In genomic region chr1:59194621-59195020, GRCh38 we compare ENCODE assay signal across 29 cellular contexts.
"Had no signal": no experiment of that assay in that cellular context is flagged by ENCODE, and none has a peak within 500 bp of the region (broad histone marks: within the 10 kb centered on the region; RNA-seq: fewer than 3 reads in every experiment).

No MANE protein-coding gene starts in this region.

- H3K9me3 Mint-ChIP-seq: stimulated activated effector memory CD8-positive, alpha-beta T cell treated with anti-CD3 and anti-CD28 coated beads, Interleukin-12 subunit alpha, Interleukin-12 subunit beta, amount 100 ng/mL, for 72 hours; stimulated activated naive CD8-positive, alpha-beta T cell treated with anti-CD3 and anti-CD28 coated beads, Interleukin-15, Interleukin-2, amounts not matched to agents 100 ng/mL and 50 ng/mL, for 24 hours had no signal

- H3K36me3 Mint-ChIP-seq: activated CD8-positive, alpha-beta memory T cell treated with anti-CD3 and anti-CD28 coated beads, Interleukin-2, amount 10 ng/mL, durations not matched to agents 7 days and 5 days; activated naive CD8-positive, alpha-beta T cell; stimulated activated effector memory CD8-positive, alpha-beta T cell treated with anti-CD3 and anti-CD28 coated beads, Interleukin-12 subunit alpha, Interleukin-12 subunit beta, amount 100 ng/mL, for 72 hours had no signal

- H3K36me3 ChIP-seq: cardiac muscle cell, colonic mucosa, heart right ventricle, left ventricle myocardium inferior, neutrophil, thoracic aorta, upper lobe of left lung had no signal

- H3K27ac Mint-ChIP-seq: activated CD4-positive, alpha-beta T cell treated with anti-CD3 and anti-CD28 coated beads for 36 hours; activated CD8-positive, alpha-beta memory T cell treated with anti-CD3 and anti-CD28 coated beads, Interleukin-2, amount 10 ng/mL, durations not matched to agents 7 days and 5 days; activated CD8-positive, alpha-beta T cell treated with anti-CD3 and anti-CD28 coated beads, Interleukin-2, amount 10 ng/mL, durations not matched to agents 7 days and 5 days; activated naive CD8-positive, alpha-beta T cell; activated T-helper 2 cell treated with anti-CD3 and anti-CD28 coated beads, Interferon-gamma antibody, Interleukin-2, Interleukin-4, amounts not matched to agents 10 μg/mL and 5 μg/mL and 100 μg/mL, durations not matched to agents 14 hours and 24 hours and 36 hours; nephron progenitor cell; stimulated activated effector memory CD8-positive, alpha-beta T cell treated with anti-CD3 and anti-CD28 coated beads, Interleukin-12 subunit alpha, Interleukin-12 subunit beta, amount 100 ng/mL, for 72 hours; stimulated activated naive CD8-positive, alpha-beta T cell treated with anti-CD3 and anti-CD28 coated beads, Interleukin-15, Interleukin-2, amounts not matched to agents 100 ng/mL and 50 ng/mL, for 24 hours; T-helper 2 cell treated with Interferon-gamma antibody and Interleukin-4, amounts not matched to agents 5 μg/mL and 100 μg/mL, for 36 hours had no signal

- ATAC-seq: activated CD4-positive, alpha-beta T cell treated with anti-CD3 and anti-CD28 coated beads for 36 hours; activated CD8-positive, alpha-beta memory T cell treated with anti-CD3 and anti-CD28 coated beads, Interleukin-2, amount 10 ng/mL, durations not matched to agents 7 days and 5 days; activated CD8-positive, alpha-beta T cell treated with anti-CD3 and anti-CD28 coated beads, Interleukin-2, amount 10 ng/mL, durations not matched to agents 7 days and 5 days; heart right ventricle; sciatic nerve; stimulated activated effector memory CD8-positive, alpha-beta T cell treated with anti-CD3 and anti-CD28 coated beads, Interleukin-12 subunit alpha, Interleukin-12 subunit beta, amount 100 ng/mL, for 72 hours had no signal

- H3K4me3 Mint-ChIP-seq: activated CD4-positive, alpha-beta T cell treated with anti-CD3 and anti-CD28 coated beads for 36 hours; activated CD8-positive, alpha-beta memory T cell treated with anti-CD3 and anti-CD28 coated beads, Interleukin-2, amount 10 ng/mL, durations not matched to agents 7 days and 5 days; activated CD8-positive, alpha-beta T cell treated with anti-CD3 and anti-CD28 coated beads, Interleukin-2, amount 10 ng/mL, durations not matched to agents 7 days and 5 days; activated naive CD8-positive, alpha-beta T cell; naive B cell; nephron progenitor cell; stimulated activated effector memory CD8-positive, alpha-beta T cell treated with anti-CD3 and anti-CD28 coated beads, Interleukin-12 subunit alpha, Interleukin-12 subunit beta, amount 100 ng/mL, for 72 hours; stimulated activated naive CD8-positive, alpha-beta T cell treated with anti-CD3 and anti-CD28 coated beads, Interleukin-15, Interleukin-2, amounts not matched to agents 100 ng/mL and 50 ng/mL, for 24 hours; T-helper 2 cell treated with Interferon-gamma antibody and Interleukin-4, amounts not matched to agents 5 μg/mL and 100 μg/mL, for 36 hours had no signal

- H3K4me3 ChIP-seq: cardiac muscle cell, colonic mucosa, heart right ventricle, left ventricle myocardium inferior, lung, thoracic aorta, upper lobe of left lung had no signal

- H3K4me1 Mint-ChIP-seq: activated CD4-positive, alpha-beta T cell treated with anti-CD3 and anti-CD28 coated beads for 36 hours; activated CD8-positive, alpha-beta memory T cell treated with anti-CD3 and anti-CD28 coated beads, Interleukin-2, amount 10 ng/mL, durations not matched to agents 7 days and 5 days; stimulated activated effector memory CD8-positive, alpha-beta T cell treated with anti-CD3 and anti-CD28 coated beads, Interleukin-12 subunit alpha, Interleukin-12 subunit beta, amount 100 ng/mL, for 72 hours had no signal

- H3K27me3 ChIP-seq: cardiac muscle cell, colonic mucosa, heart right ventricle, neutrophil, upper lobe of left lung had no signal

- H3K27me3 Mint-ChIP-seq: activated CD8-positive, alpha-beta memory T cell treated with anti-CD3 and anti-CD28 coated beads, Interleukin-2, amount 10 ng/mL, durations not matched to agents 7 days and 5 days; stimulated activated naive CD8-positive, alpha-beta T cell treated with anti-CD3 and anti-CD28 coated beads, Interleukin-15, Interleukin-2, amounts not matched to agents 100 ng/mL and 50 ng/mL, for 24 hours had no signal

- H3K4me1 ChIP-seq: colonic mucosa, heart right ventricle, left ventricle myocardium inferior had no signal

- H3K9me3 ChIP-seq: colonic mucosa, neutrophil, thoracic aorta had no signal

- DNase-seq: activated CD4-positive, alpha-beta T cell treated with anti-CD3 and anti-CD28 coated beads for 36 hours; activated CD4-positive, CD25-positive, alpha-beta regulatory T cell; activated CD8-positive, alpha-beta memory T cell treated with anti-CD3 and anti-CD28 coated beads, Interleukin-2, amount 10 ng/mL, durations not matched to agents 7 days and 5 days; activated CD8-positive, alpha-beta T cell treated with anti-CD3 and anti-CD28 coated beads, Interleukin-2, amount 10 ng/mL, durations not matched to agents 7 days and 5 days; activated naive CD4-positive, alpha-beta T cell; activated T-cell treated with anti-CD3 and anti-CD28 coated beads, Interleukin-2, amount 50 U/mL, for 48 hours; anterior cingulate cortex; cerebellar nuclear complex; colonic mucosa; effector CD8-positive, alpha-beta T cell; erythroblast; heart right ventricle; left ventricle myocardium inferior; naive B cell; nephron progenitor cell; small intestine; stimulated activated CD4-positive, alpha-beta T cell treated with anti-CD3 and anti-CD28 coated beads, Interleukin-4, amount 100 ng/mL, for 24 hours; T-helper 1 cell; upper lobe of left lung had no signal

- H3K27ac ChIP-seq: cardiac muscle cell, colonic mucosa, heart right ventricle, left ventricle myocardium inferior, neutrophil, thoracic aorta, upper lobe of left lung had no signal
